In the genomic region with DNA sequence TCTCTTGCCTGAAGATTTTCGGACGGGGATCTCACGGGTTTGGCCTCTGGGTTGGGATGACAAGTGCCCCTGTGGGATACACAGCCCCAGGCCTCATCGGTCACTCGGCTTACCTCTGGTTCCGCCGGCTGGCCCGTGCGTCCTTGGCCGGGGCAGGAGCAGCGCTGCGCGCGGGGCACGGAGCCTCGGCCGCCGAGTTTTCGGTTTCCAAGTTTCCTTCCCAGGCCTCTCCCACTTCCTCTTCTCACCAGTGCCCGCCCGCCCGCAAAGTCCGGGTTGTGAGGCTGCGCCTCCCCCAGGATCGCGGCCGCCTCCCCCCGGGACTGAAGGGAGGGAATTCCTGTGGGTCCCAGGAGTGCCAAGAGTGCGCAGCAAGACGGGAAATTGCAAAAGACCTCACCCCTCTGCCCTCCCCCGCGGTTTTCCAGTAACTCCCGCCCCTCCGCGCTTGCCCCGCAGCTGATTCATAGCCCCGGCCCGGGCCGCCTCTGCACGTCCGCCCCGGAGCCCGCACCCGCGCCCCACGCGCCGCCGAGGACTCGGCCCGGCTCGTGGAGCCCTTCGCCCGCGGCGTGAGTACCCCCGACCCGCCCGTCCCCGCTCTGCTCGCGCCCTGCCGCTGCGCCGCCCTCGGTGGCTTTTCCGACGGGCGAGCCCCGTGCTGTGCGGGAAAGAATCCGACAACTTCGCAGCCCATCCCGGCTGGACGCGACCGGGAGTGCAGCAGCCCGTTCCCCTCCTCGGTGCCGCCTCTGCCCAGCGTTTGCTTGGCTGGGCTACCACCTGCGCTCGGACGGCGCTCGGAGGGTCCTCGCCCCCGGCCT, we compare ENCODE assay signal across 1 cellular context.
A peak's percentile ranks its signal among the peaks of the same experiment; 100 is the strongest.
TF ChIP-seq lines count a peak whose summit lies in the region.

A gene (plus strand): TSS at position 458 of the 824 bp plus-strand sequence. CDS start 23,033 bp downstream, outside the sequence.

TF ChIP-seq in HepG2, 621 proteins besides CTCF, POLR2A, EP300 and RAD21 (continued from another document and continues in another):
- TF ChIP-seq, protein P1, sequence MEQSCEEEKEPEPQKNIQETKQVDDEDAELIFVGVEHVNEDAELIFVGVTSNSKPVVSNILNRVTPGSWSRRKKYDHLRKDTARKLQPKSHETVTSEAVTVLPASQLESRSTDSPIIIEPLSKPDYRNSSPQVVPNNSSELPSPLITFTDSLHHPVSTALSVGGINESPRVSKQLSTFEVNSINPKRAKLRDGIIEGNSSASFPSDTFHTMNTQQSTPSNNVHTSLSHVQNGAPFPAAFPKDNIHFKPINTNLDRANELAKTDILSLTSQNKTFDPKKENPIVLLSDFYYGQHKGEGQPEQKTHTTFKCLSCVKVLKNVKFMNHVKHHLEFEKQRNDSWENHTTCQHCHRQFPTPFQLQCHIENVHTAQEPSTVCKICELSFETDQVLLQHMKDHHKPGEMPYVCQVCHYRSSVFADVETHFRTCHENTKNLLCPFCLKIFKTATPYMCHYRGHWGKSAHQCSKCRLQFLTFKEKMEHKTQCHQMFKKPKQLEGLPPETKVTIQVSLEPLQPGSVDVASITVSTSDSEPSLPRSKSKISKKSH (CRISPR knock-in tag; IDR thresholded peaks at IDR 0.05; ENCODE audit: borderline replicate concordance) = 0 out of 2 replicates have a peak, but pooled peaks have one; percentile 60
- no peak for TF ChIP-seq KDM5A (IDR thresholded peaks at IDR 0.05; ENCODE audit: borderline replicate concordance, low read length)
- TF ChIP-seq ZNF138 (CRISPR knock-in tag; IDR thresholded peaks at IDR 0.05; ENCODE audit: low read depth) = 0 out of 2 replicates have a peak, but pooled peaks have one; percentile 25
- TF ChIP-seq, protein P2, sequence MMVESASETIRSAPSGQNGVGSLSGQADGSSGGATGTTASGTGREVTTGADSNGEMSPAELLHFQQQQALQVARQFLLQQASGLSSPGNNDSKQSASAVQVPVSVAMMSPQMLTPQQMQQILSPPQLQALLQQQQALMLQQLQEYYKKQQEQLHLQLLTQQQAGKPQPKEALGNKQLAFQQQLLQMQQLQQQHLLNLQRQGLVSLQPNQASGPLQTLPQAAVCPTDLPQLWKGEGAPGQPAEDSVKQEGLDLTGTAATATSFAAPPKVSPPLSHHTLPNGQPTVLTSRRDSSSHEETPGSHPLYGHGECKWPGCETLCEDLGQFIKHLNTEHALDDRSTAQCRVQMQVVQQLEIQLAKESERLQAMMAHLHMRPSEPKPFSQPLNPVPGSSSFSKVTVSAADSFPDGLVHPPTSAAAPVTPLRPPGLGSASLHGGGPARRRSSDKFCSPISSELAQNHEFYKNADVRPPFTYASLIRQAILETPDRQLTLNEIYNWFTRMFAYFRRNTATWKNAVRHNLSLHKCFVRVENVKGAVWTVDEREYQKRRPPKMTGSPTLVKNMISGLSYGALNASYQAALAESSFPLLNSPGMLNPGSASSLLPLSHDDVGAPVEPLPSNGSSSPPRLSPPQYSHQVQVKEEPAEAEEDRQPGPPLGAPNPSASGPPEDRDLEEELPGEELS (CRISPR knock-in tag; IDR thresholded peaks at IDR 0.05) = peak; percentile 60
- 0 out of 2 replicates have a peak, but pooled peaks have one; percentile 15 for TF ChIP-seq ZNF644 (CRISPR knock-in tag; IDR thresholded peaks at IDR 0.05; ENCODE audit: low read depth)
- TF ChIP-seq, protein P3, sequence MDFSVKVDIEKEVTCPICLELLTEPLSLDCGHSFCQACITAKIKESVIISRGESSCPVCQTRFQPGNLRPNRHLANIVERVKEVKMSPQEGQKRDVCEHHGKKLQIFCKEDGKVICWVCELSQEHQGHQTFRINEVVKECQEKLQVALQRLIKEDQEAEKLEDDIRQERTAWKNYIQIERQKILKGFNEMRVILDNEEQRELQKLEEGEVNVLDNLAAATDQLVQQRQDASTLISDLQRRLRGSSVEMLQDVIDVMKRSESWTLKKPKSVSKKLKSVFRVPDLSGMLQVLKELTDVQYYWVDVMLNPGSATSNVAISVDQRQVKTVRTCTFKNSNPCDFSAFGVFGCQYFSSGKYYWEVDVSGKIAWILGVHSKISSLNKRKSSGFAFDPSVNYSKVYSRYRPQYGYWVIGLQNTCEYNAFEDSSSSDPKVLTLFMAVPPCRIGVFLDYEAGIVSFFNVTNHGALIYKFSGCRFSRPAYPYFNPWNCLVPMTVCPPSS (IDR thresholded peaks at IDR 0.05) = no peak
- TF ChIP-seq, protein P4, sequence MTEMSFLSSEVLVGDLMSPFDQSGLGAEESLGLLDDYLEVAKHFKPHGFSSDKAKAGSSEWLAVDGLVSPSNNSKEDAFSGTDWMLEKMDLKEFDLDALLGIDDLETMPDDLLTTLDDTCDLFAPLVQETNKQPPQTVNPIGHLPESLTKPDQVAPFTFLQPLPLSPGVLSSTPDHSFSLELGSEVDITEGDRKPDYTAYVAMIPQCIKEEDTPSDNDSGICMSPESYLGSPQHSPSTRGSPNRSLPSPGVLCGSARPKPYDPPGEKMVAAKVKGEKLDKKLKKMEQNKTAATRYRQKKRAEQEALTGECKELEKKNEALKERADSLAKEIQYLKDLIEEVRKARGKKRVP (CRISPR knock-in tag; IDR thresholded peaks at IDR 0.05) = peak in 1 of 2 experiments; percentile 81; a peak in 2 of 4 replicates
- no peak for TF ChIP-seq ZNF546 (CRISPR knock-in tag; conservative IDR thresholded peaks at IDR 0.05)
- TF ChIP-seq EEA1 (CRISPR knock-in tag; IDR thresholded peaks at IDR 0.05; ENCODE audit: borderline replicate concordance) = no peak
- TF ChIP-seq, protein P5, sequence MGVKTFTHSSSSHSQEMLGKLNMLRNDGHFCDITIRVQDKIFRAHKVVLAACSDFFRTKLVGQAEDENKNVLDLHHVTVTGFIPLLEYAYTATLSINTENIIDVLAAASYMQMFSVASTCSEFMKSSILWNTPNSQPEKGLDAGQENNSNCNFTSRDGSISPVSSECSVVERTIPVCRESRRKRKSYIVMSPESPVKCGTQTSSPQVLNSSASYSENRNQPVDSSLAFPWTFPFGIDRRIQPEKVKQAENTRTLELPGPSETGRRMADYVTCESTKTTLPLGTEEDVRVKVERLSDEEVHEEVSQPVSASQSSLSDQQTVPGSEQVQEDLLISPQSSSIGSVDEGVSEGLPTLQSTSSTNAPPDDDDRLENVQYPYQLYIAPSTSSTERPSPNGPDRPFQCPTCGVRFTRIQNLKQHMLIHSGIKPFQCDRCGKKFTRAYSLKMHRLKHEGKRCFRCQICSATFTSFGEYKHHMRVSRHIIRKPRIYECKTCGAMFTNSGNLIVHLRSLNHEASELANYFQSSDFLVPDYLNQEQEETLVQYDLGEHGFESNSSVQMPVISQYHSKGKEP (CRISPR knock-in tag; IDR thresholded peaks at IDR 0.05) = no peak
- TF ChIP-seq KLF6 (CRISPR knock-in tag; IDR thresholded peaks at IDR 0.05) = no peak
- TF ChIP-seq, protein P6, sequence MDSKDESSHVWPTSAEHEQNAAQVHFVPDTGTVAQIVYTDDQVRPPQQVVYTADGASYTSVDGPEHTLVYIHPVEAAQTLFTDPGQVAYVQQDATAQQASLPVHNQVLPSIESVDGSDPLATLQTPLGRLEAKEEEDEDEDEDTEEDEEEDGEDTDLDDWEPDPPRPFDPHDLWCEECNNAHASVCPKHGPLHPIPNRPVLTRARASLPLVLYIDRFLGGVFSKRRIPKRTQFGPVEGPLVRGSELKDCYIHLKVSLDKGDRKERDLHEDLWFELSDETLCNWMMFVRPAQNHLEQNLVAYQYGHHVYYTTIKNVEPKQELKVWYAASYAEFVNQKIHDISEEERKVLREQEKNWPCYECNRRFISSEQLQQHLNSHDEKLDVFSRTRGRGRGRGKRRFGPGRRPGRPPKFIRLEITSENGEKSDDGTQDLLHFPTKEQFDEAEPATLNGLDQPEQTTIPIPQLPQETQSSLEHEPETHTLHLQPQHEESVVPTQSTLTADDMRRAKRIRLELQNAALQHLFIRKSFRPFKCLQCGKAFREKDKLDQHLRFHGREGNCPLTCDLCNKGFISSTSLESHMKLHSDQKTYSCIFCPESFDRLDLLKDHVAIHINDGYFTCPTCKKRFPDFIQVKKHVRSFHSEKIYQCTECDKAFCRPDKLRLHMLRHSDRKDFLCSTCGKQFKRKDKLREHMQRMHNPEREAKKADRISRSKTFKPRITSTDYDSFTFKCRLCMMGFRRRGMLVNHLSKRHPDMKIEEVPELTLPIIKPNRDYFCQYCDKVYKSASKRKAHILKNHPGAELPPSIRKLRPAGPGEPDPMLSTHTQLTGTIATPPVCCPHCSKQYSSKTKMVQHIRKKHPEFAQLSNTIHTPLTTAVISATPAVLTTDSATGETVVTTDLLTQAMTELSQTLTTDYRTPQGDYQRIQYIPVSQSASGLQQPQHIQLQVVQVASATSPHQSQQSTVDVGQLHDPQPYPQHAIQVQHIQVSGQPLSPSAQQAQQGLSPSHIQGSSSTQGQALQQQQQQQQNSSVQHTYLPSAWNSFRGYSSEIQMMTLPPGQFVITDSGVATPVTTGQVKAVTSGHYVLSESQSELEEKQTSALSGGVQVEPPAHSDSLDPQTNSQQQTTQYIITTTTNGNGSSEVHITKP (CRISPR knock-in tag; IDR thresholded peaks at IDR 0.05; ENCODE audit: low read depth) = peak; percentile 73
- no peak for TF ChIP-seq KAT8 (CRISPR knock-in tag; IDR thresholded peaks at IDR 0.05)
- no peak for TF ChIP-seq DPF2 (CRISPR knock-in tag; IDR thresholded peaks at IDR 0.05; ENCODE audit: borderline replicate concordance, low read depth)
- no peak for TF ChIP-seq MAFG (CRISPR knock-in tag; IDR thresholded peaks at IDR 0.05)
- TF ChIP-seq, protein P7, sequence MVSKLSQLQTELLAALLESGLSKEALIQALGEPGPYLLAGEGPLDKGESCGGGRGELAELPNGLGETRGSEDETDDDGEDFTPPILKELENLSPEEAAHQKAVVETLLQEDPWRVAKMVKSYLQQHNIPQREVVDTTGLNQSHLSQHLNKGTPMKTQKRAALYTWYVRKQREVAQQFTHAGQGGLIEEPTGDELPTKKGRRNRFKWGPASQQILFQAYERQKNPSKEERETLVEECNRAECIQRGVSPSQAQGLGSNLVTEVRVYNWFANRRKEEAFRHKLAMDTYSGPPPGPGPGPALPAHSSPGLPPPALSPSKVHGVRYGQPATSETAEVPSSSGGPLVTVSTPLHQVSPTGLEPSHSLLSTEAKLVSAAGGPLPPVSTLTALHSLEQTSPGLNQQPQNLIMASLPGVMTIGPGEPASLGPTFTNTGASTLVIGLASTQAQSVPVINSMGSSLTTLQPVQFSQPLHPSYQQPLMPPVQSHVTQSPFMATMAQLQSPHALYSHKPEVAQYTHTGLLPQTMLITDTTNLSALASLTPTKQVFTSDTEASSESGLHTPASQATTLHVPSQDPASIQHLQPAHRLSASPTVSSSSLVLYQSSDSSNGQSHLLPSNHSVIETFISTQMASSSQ (IDR thresholded peaks at IDR 0.05; ENCODE audit: low read depth) = no peak
- TF ChIP-seq, protein P7 (CRISPR knock-in tag; IDR thresholded peaks at IDR 0.05; ENCODE audit: borderline replicate concordance) = peak; percentile 56; the same call in 1 of the 2 replicates
- TF ChIP-seq FIP1L1 (IDR thresholded peaks at IDR 0.05; ENCODE audit: borderline replicate concordance, insufficient read depth, low read depth, low read length) = peak; percentile 69; the same call in 1 of the 2 replicates
- TF ChIP-seq, protein P8, sequence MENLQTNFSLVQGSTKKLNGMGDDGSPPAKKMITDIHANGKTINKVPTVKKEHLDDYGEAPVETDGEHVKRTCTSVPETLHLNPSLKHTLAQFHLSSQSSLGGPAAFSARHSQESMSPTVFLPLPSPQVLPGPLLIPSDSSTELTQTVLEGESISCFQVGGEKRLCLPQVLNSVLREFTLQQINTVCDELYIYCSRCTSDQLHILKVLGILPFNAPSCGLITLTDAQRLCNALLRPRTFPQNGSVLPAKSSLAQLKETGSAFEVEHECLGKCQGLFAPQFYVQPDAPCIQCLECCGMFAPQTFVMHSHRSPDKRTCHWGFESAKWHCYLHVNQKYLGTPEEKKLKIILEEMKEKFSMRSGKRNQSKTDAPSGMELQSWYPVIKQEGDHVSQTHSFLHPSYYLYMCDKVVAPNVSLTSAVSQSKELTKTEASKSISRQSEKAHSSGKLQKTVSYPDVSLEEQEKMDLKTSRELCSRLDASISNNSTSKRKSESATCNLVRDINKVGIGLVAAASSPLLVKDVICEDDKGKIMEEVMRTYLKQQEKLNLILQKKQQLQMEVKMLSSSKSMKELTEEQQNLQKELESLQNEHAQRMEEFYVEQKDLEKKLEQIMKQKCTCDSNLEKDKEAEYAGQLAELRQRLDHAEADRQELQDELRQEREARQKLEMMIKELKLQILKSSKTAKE (CRISPR knock-in tag; IDR thresholded peaks at IDR 0.05; ENCODE audit: borderline replicate concordance) = peak; percentile 65; the same call in 1 of the 2 replicates
- TF ChIP-seq ZC3H13 (CRISPR knock-in tag; IDR thresholded peaks at IDR 0.05) = peak; percentile 57; the same call in 1 of the 2 replicates
- peak; percentile 80; the same call in 1 of the 2 replicates for TF ChIP-seq ZNF776 (CRISPR knock-in tag; IDR thresholded peaks at IDR 0.05)
- TF ChIP-seq ZNF550 (CRISPR knock-in tag; IDR thresholded peaks at IDR 0.05; ENCODE audit: borderline replicate concordance) = no peak
